ENCODE assay signal across 17 cellular contexts in genomic region chr13:39379667-39380655, GRCh38.
DNase-seq lines count a peak whose midpoint lies in the region; ATAC-seq, FAIRE-seq and TF ChIP-seq lines count a peak whose summit lies in the region.
"Had no signal": no experiment of that assay in that cellular context is flagged by ENCODE, and none has a peak within 500 bp of the region (broad histone marks: within the 10 kb centered on the region; RNA-seq: fewer than 3 reads in every experiment).

No MANE protein-coding gene starts in this region.

- no peaks in the 10 kb centered on the region for H3K79me2 ChIP-seq in GM23248 (ENCODE audit: insufficient read depth)

- H3K36me3 ChIP-seq in GM23248 (ENCODE audit: low read depth), result no peaks in the 10 kb centered on the region
- H3K36me3 ChIP-seq in uterus, result no peaks in the 10 kb centered on the region
- no peaks in the 10 kb centered on the region for H3K36me3 ChIP-seq in testis (ENCODE audit: low read depth, missing control alignments)

- H3F3A ChIP-seq in GM23248 (ENCODE audit: insufficient read depth), result peaks cover 2% of the 10 kb centered on the region; the same call in 1 of the 2 replicates

- intact Hi-C loops in uterus (cut with DNase I; ENCODE audit: low total_unique reads) (no loop called here), testis (cut with DNase I; ENCODE audit: low total_unique reads) (no loop called here), sciatic nerve (cut with DNase I) (no loop called here)

- DNase-seq in A549 (ENCODE audit: low read depth in 1 of 2, low spot score in 1 of 2) (no peak), GM23248 (peak; percentile 10), amniotic epithelial cell (ENCODE audit: low read depth) (peak; percentile 10), foreskin keratinocyte (no peak), endothelial cell (ENCODE audit: low spot score) (no peak), uterus (no peak), testis (no peak), sciatic nerve (ENCODE audit: low spot score) (no peak)
- DNase-seq: DMS53, H7, NCI-H1048, NCI-H1694, NCI-H2171, NCI-H774, SIG-M5 had no signal

- no peaks in the 10 kb centered on the region for H3K4me1 Mint-ChIP-seq in endothelial cell (ENCODE audit: unreplicated experiment)
- H3K4me1 Mint-ChIP-seq: CD14-positive monocyte had no signal

- no peaks in the 10 kb centered on the region for H4K20me1 ChIP-seq in GM23248 (ENCODE audit: insufficient read depth)

- H3K4me1 ChIP-seq in A549 (no peaks in the 10 kb centered on the region), GM23248 (ENCODE audit: insufficient read depth) (peaks cover 10% of the 10 kb centered on the region), foreskin keratinocyte (no peaks in the 10 kb centered on the region), uterus (peaks cover 0 to 3% of the 10 kb centered on the region in 2 donors), testis (peaks cover 8% of the 10 kb centered on the region)

- no peaks in the 10 kb centered on the region for H3K36me3 Mint-ChIP-seq in endothelial cell (ENCODE audit: low read depth, unreplicated experiment)
- H3K36me3 Mint-ChIP-seq: CD14-positive monocyte had no signal

- TF ChIP-seq CTCF in A549 (IDR thresholded peaks at IDR 0.05) (no peak), foreskin keratinocyte (conservative IDR thresholded peaks at IDR 0.05) (no peak), endothelial cell (IDR thresholded peaks at IDR 0.05; ENCODE audit: unreplicated experiment) (no peak), uterus (IDR thresholded peaks at IDR 0.05) (no peak), testis (IDR thresholded peaks at IDR 0.05) (no peak)

- no peak for ATAC-seq in A549
- peak; percentile 10 for ATAC-seq in foreskin keratinocyte
- ATAC-seq in sciatic nerve, result no peak

- no peak for TF ChIP-seq EP300 in A549 (IDR thresholded peaks at IDR 0.05)

- no peaks in the 10 kb centered on the region for H3K9me2 ChIP-seq in GM23248 (ENCODE audit: insufficient read depth)

- H3K4me2 ChIP-seq in A549 (no peak overlapping the region), GM23248 (ENCODE audit: unreplicated experiment) (no peak overlapping the region)

- CTCF ChIA-PET in A549 (lab: Yijun Ruan, JAX), result no interaction called here

- in situ Hi-C loops in GM23248 (cut with MboI), result no loop called here

- H3K4me3 Mint-ChIP-seq in endothelial cell (ENCODE audit: unreplicated experiment), result no peak overlapping the region
- H3K4me3 Mint-ChIP-seq: CD14-positive monocyte had no signal

- H3K4me3 ChIP-seq in A549 (no peak overlapping the region), GM23248 (no peak overlapping the region), uterus (no peak overlapping the region), testis (no peak overlapping the region)

- POLR2A ChIA-PET in A549 (lab: Yijun Ruan, JAX), result no interaction called here

- H3K27ac Mint-ChIP-seq in endothelial cell (ENCODE audit: unreplicated experiment), result no peak overlapping the region
- H3K27ac Mint-ChIP-seq: CD14-positive monocyte had no signal

- H2AFZ ChIP-seq in GM23248, result no peak overlapping the region

- H3K9me3 ChIP-seq in A549 (no peaks in the 10 kb centered on the region), GM23248 (ENCODE audit: low read depth) (no peaks in the 10 kb centered on the region), uterus (no peaks in the 10 kb centered on the region), testis (no peaks in the 10 kb centered on the region)

- H3K27me3 ChIP-seq in GM23248 (replicated peaks; ENCODE audit: insufficient read depth), result no peaks in the 10 kb centered on the region
- H3K27me3 ChIP-seq in foreskin keratinocyte, result no peaks in the 10 kb centered on the region
- H3K27me3 ChIP-seq in uterus, result no peaks in the 10 kb centered on the region
- H3K27me3 ChIP-seq in testis, result no peaks in the 10 kb centered on the region

- no peak overlapping the region for H3K9ac ChIP-seq in GM23248

- H3K27ac ChIP-seq in A549 (no peak overlapping the region), GM23248 (no peak overlapping the region), foreskin keratinocyte (no peak overlapping the region), uterus (peak overlapping the region in 1 of 2 donors; percentile 22), testis (no peak overlapping the region)

- FAIRE-seq in A549 (lab: Jason Lieb, UNC), result no peak
- FAIRE-seq: GM12891 had no signal

- H3K27me3 Mint-ChIP-seq in endothelial cell (ENCODE audit: unreplicated experiment), result peaks cover 6% of the 10 kb centered on the region

- H3K9me3 Mint-ChIP-seq in endothelial cell (ENCODE audit: unreplicated experiment), result no peaks in the 10 kb centered on the region

- 47% methylated on average over 4 of the region's 4 CpGs for WGBS in A549 (ENCODE audit: missing lambda C conversion rate)
- WGBS in GM23248 (ENCODE audit: low coverage in 1 of 2, low lambda C conversion rate in 2 of 2, missing lambda C conversion rate in 2 of 2), 2 experiments, result 94 to 96% methylated on average over 4 of the region's 4 CpGs
- WGBS in testis, 2 donors, result 91 to 93% methylated on average over 4 of the region's 4 CpGs

- TF ChIP-seq RAD21 in A549 (conservative IDR thresholded peaks at IDR 0.05 in 1 of 2, IDR thresholded peaks at IDR 0.05 in 1 of 2), result no peak

- TF ChIP-seq POLR2A in A549 (IDR thresholded peaks at IDR 0.05; ENCODE audit: low read length) (no peak), uterus (IDR thresholded peaks at IDR 0.05) (no peak), testis (IDR thresholded peaks at IDR 0.05) (no peak)

TF ChIP-seq in A549, 52 proteins besides CTCF, POLR2A, EP300 and RAD21:
- TF ChIP-seq, protein P1, sequence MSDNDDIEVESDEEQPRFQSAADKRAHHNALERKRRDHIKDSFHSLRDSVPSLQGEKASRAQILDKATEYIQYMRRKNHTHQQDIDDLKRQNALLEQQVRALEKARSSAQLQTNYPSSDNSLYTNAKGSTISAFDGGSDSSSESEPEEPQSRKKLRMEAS (IDR thresholded peaks at IDR 0.05), result no peak
- peak; percentile 72 for TF ChIP-seq MAFK (IDR thresholded peaks at IDR 0.05; ENCODE audit: partially characterized antibody)

Comparison
In these comparisons a context has a peak if more than half of its experiments do, and no peak if none do; other contexts are left out.
1. DNase-seq: peak in GM23248 (single experiment) and amniotic epithelial cell (single experiment); none in A549 (0 of 2), foreskin keratinocyte (0 of 2), endothelial cell (single experiment), uterus (0 of 2), testis (single experiment) and sciatic nerve (single experiment).